ENCODE assay signal across 30 cellular contexts in genomic region chr2:131426727-131427126, GRCh38. TPM values are rescaled to one million over a fixed set of nuclear protein-coding genes. Genes with fewer than 3 reads are reported as not detected.
DNase-seq lines count a peak whose midpoint lies in the region; ATAC-seq lines count a peak whose summit lies in the region.
"Had no signal": no experiment of that assay in that cellular context is flagged by ENCODE, and none has a peak within 500 bp of the region (broad histone marks: within the 10 kb centered on the region; RNA-seq: fewer than 3 reads in every experiment).

No MANE protein-coding gene starts in this region.

- peaks cover 6% of the 10 kb centered on the region for H3K4me1 Mint-ChIP-seq in stimulated activated naive CD8-positive, alpha-beta T cell treated with anti-CD3 and anti-CD28 coated beads, Interleukin-15, amount 100 ng/mL, for 72 hours
- peaks cover 9% of the 10 kb centered on the region for H3K4me1 Mint-ChIP-seq in activated T-helper 17 cell treated with anti-CD3 and anti-CD28 coated beads, Interleukin-2, amount 50 U/mL, for 72 hours

- H3K27me3 Mint-ChIP-seq in stimulated activated naive CD8-positive, alpha-beta T cell treated with anti-CD3 and anti-CD28 coated beads, Interleukin-15, amount 100 ng/mL, for 72 hours = peaks cover 84% of the 10 kb centered on the region
- peaks cover 67% of the 10 kb centered on the region for H3K27me3 Mint-ChIP-seq in activated T-helper 17 cell treated with anti-CD3 and anti-CD28 coated beads, Interleukin-2, amount 50 U/mL, for 72 hours

- no peak overlapping the region for H3K27ac Mint-ChIP-seq in stimulated activated naive CD8-positive, alpha-beta T cell treated with anti-CD3 and anti-CD28 coated beads, Interleukin-15, amount 100 ng/mL, for 72 hours
- H3K27ac Mint-ChIP-seq in activated T-helper 17 cell treated with anti-CD3 and anti-CD28 coated beads, Interleukin-2, amount 50 U/mL, for 72 hours = no peak overlapping the region
- H3K27ac Mint-ChIP-seq: activated naive CD4-positive, alpha-beta T cell treated with anti-CD3 and anti-CD28 coated beads, Interleukin-2, amount 10 ng/mL, durations not matched to agents 7 days and 5 days had no signal

- H3K9me3 Mint-ChIP-seq in stimulated activated naive CD8-positive, alpha-beta T cell treated with anti-CD3 and anti-CD28 coated beads, Interleukin-15, amount 100 ng/mL, for 72 hours = no peaks in the 10 kb centered on the region
- H3K9me3 Mint-ChIP-seq in activated T-helper 17 cell treated with anti-CD3 and anti-CD28 coated beads, Interleukin-2, amount 50 U/mL, for 72 hours = no peaks in the 10 kb centered on the region
- H3K9me3 Mint-ChIP-seq: activated naive CD4-positive, alpha-beta T cell treated with anti-CD3 and anti-CD28 coated beads, Interleukin-2, amount 10 ng/mL, durations not matched to agents 7 days and 5 days; T-helper 1 cell treated with Interleukin-12 subunit alpha and Interleukin-12 subunit beta and Interleukin-4 antibody, amounts not matched to agents 30 μg/mL and 1 μg/mL, for 36 hours had no signal

- H3K36me3 Mint-ChIP-seq in activated T-helper 17 cell treated with anti-CD3 and anti-CD28 coated beads, Interleukin-2, amount 50 U/mL, for 72 hours (ENCODE audit: low read depth) = no peaks in the 10 kb centered on the region
- H3K36me3 Mint-ChIP-seq: activated naive CD4-positive, alpha-beta T cell treated with anti-CD3 and anti-CD28 coated beads, Interleukin-2, amount 10 ng/mL, durations not matched to agents 7 days and 5 days had no signal

- no peak for DNase-seq in stimulated activated naive CD8-positive, alpha-beta T cell treated with anti-CD3 and anti-CD28 coated beads, Interleukin-15, amount 100 ng/mL, for 72 hours
- no peak for DNase-seq in stimulated activated naive CD8-positive, alpha-beta T cell treated with anti-CD3 and anti-CD28 coated beads, Interleukin-15, Interleukin-2, amounts not matched to agents 100 U/mL and 50 U/mL, for 24 hours
- DNase-seq in NCI-H1417 treated with DMSO at 0.1 percent for 48 hours (lab: John Stamatoyannopoulos, UW) = no peak
- no peak for DNase-seq in stimulated activated naive CD4-positive, alpha-beta T cell (lab: John Stamatoyannopoulos, UW)
- DNase-seq: activated naive CD4-positive, alpha-beta T cell treated with anti-CD3 and anti-CD28 coated beads, Interleukin-2, amount 10 ng/mL, durations not matched to agents 7 days and 5 days; activated T-cell treated with anti-CD3 and anti-CD28 coated beads, Interleukin-2, amount 50 U/mL, for 48 hours; DMS153; glutamatergic neuron; Kasumi-1; mammary epithelial cell; MV-4-11; NCI-H1436 treated with DMSO at 0.1 percent for 48 hours; NCI-H2107; NCI-H345; NCI-H69; PC-9; stimulated activated CD4-positive, alpha-beta T cell treated with anti-CD3 and anti-CD28 coated beads, Interleukin-1b, Interleukin-23, amount 100 ng/mL, for 48 hours had no signal

- H3K4me3 Mint-ChIP-seq in stimulated activated naive CD8-positive, alpha-beta T cell treated with anti-CD3 and anti-CD28 coated beads, Interleukin-15, amount 100 ng/mL, for 72 hours = peak overlapping the region in 1 of 2 donors; percentile 40
- peak overlapping the region; percentile 15 for H3K4me3 Mint-ChIP-seq in activated T-helper 17 cell treated with anti-CD3 and anti-CD28 coated beads, Interleukin-2, amount 50 U/mL, for 72 hours
- H3K4me3 Mint-ChIP-seq: activated naive CD4-positive, alpha-beta T cell treated with anti-CD3 and anti-CD28 coated beads, Interleukin-2, amount 10 ng/mL, durations not matched to agents 7 days and 5 days had no signal

- peak; percentile 52 for ATAC-seq in stimulated activated naive CD8-positive, alpha-beta T cell treated with anti-CD3 and anti-CD28 coated beads, Interleukin-15, amount 100 ng/mL, for 72 hours
- ATAC-seq in stimulated activated naive CD8-positive, alpha-beta T cell treated with anti-CD3 and anti-CD28 coated beads, Interleukin-15, Interleukin-2, amounts not matched to agents 100 U/mL and 50 U/mL, for 24 hours = no peak
- peak; percentile 58 for ATAC-seq in HG03103 (IDR thresholded peaks at IDR 0.05; ENCODE audit: low read depth, unreplicated experiment)
- peak; percentile 77 for ATAC-seq in activated T-helper 17 cell treated with anti-CD3 and anti-CD28 coated beads, Interleukin-2, amount 50 U/mL, for 72 hours (replicated peaks)
- ATAC-seq in HG02623 (IDR thresholded peaks at IDR 0.05; ENCODE audit: unreplicated experiment) = no peak
- ATAC-seq: activated CD4-positive, CD25-positive, alpha-beta regulatory T cell treated with anti-CD3 and anti-CD28 coated beads, Interleukin-2, amount 50 U/mL, for 24 hours; esophagus mucosa; Right ventricle myocardium inferior; SK-N-SH treated with all-trans-retinoic acid at 6 μM for 48 hours had no signal

RNA-seq across cellular contexts. Expression of gene TUBA3D, which starts 49.2 kb away (rescaled TPM):
- total RNA-seq in activated T-helper 17 cell treated with anti-CD3 and anti-CD28 coated beads, Interleukin-2, amount 50 U/mL, for 72 hours = not detected
- total RNA-seq: cerebellum, dermis microvascular lymphatic vessel endothelial cell, esophagus mucosa, fibroblast of villous mesenchyme, mammary epithelial cell, mucosa of gallbladder, PC-9, tibial nerve had no signal

Comparison
In these comparisons a context has a peak if more than half of its experiments do, and no peak if none do; other contexts are left out.
1. ATAC-seq: peak in stimulated activated naive CD8-positive, alpha-beta T cell treated with anti-CD3 and anti-CD28 coated beads, Interleukin-15, amount 100 ng/mL, for 72 hours (single experiment), HG03103 (single experiment) and activated T-helper 17 cell treated with anti-CD3 and anti-CD28 coated beads, Interleukin-2, amount 50 U/mL, for 72 hours (single experiment); none in stimulated activated naive CD8-positive, alpha-beta T cell treated with anti-CD3 and anti-CD28 coated beads, Interleukin-15, Interleukin-2, amounts not matched to agents 100 U/mL and 50 U/mL, for 24 hours (single experiment) and HG02623 (single experiment).